ENCODE assay signal across 29 cellular contexts in the genomic region with DNA sequence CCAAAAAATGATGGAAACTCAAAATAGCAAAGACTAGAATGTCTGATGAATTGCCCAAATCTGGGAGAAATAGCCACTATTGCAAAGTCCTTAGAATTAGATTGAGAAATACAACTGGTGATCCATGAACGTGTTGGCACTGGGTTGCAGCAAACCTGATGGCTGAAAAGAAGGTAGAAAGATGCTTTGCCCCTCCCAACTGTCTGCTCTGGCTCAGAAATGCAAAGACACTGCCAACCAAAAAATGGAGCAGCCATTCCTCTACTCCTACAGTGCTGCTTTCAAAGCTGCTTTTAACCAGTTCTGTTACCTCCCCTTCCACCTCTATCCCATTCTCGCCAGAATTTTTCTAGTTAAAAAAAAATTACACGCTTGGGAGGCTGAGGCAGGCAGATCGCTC.
"Had no signal": no experiment of that assay in that cellular context is flagged by ENCODE, and none has a peak within 500 bp of the region (broad histone marks: within the 10 kb centered on the region; RNA-seq: fewer than 3 reads in every experiment).

No MANE protein-coding gene starts in this region.

- H3K9me3 ChIP-seq: adrenal gland, body of pancreas had no signal

- H3K4me1 ChIP-seq: adrenal gland, body of pancreas had no signal

- H3K27me3 ChIP-seq: adrenal gland, body of pancreas, brain microvascular endothelial cell had no signal

- DNase-seq: activated B cell treated with CpG ODN at 0.5 μM for 24 hours; activated CD4-positive, alpha-beta memory T cell treated with anti-CD3 and anti-CD28 coated beads for 36 hours; activated CD4-positive, alpha-beta T cell treated with anti-CD3 and anti-CD28 coated beads for 4 hours; activated CD4-positive, alpha-beta T cell treated with anti-CD3 and anti-CD28 coated beads, Interleukin-2, amount 10 ng/mL, durations not matched to agents 24 days and 14 days; activated CD4-positive, alpha-beta T cell treated with anti-CD3 and anti-CD28 coated beads, Interleukin-2, amount 50 U/mL, for 1 hour; activated CD4-positive, alpha-beta T cell treated with anti-CD3 and anti-CD28 coated beads, Interleukin-2, amount 50 U/mL, for 4 hours; activated CD4-positive, CD25-positive, alpha-beta regulatory T cell treated with anti-CD3 and anti-CD28 coated beads, Interleukin-2, amount 50 U/mL, for 72 hours; activated CD8-positive, alpha-beta memory T cell treated with anti-CD3 and anti-CD28 coated beads, Interleukin-2, amount 50 U/mL, for 4 hours; activated CD8-positive, alpha-beta T cell treated with anti-CD3 and anti-CD28 coated beads for 36 hours; activated effector memory CD4-positive, alpha-beta T cell treated with anti-CD3 and anti-CD28 coated beads, Interleukin-2, amount 50 U/mL, for 16 hours; activated gamma-delta T cell treated with Interleukin-2 at 50 U/mL for 16 hours; activated naive CD4-positive, alpha-beta T cell; activated naive CD4-positive, alpha-beta T cell treated with anti-CD3 and anti-CD28 coated beads for 36 hours; activated naive CD4-positive, alpha-beta T cell treated with anti-CD3 and anti-CD28 coated beads, Interleukin-2, amount 50 U/mL, for 16 hours; activated naive CD8-positive, alpha-beta T cell treated with anti-CD3 and anti-CD28 coated beads for 36 hours; activated T-cell treated with anti-CD3 and anti-CD28 coated beads for 4 hours; activated T-cell treated with anti-CD3 and anti-CD28 coated beads, Interleukin-2, amount 50 U/mL, for 1 hour; activated T-cell treated with anti-CD3 and anti-CD28 coated beads, Interleukin-2, amount 50 U/mL, for 4 hours; activated T-cell treated with anti-CD3 and anti-CD28 coated beads, Interleukin-2, amount 50 U/mL, for 72 hours; adrenal gland; amniotic stem cell; aorta; body of pancreas; brain microvascular endothelial cell; T-helper 1 cell; T-helper 2 cell; T-helper 9 cell had no signal

- H3K4me3 ChIP-seq: adrenal gland, body of pancreas, cardiac muscle cell had no signal

- H3K36me3 ChIP-seq: adrenal gland, brain microvascular endothelial cell, cardiac muscle cell had no signal

- H3K27ac ChIP-seq: adrenal gland, body of pancreas, brain microvascular endothelial cell, cardiac muscle cell, VCaP had no signal
